Comparison of ENCODE assay signal across 8 cellular contexts in genomic region chr22:50482107-50483074, GRCh38. TPM values are rescaled to one million over a fixed set of nuclear protein-coding genes. Genes with fewer than 3 reads are reported as not detected.
DNase-seq lines count a peak whose midpoint lies in the region; ATAC-seq and TF ChIP-seq lines count a peak whose summit lies in the region.

No MANE protein-coding gene starts in this region.

- intact Hi-C loops in esophagus muscularis mucosa (cut with DNase I) = no loop called here

- peaks cover 0 to 22% of the 10 kb centered on the region in 2 donors for H3K27me3 ChIP-seq in Peyer's patch
- H3K27me3 ChIP-seq in esophagus muscularis mucosa = peaks cover 10 to 89% (median 44%) of the 10 kb centered on the region in 4 donors
- H3K27me3 ChIP-seq in rectal smooth muscle tissue (ENCODE audit: control insufficient read depth, insufficient read depth, low read length) = peaks cover 13% of the 10 kb centered on the region

- peak overlapping the region; percentile 59 for H3K4me3 ChIP-seq in GM12864 (ENCODE audit: low read depth, low read length)
- H3K4me3 ChIP-seq in Peyer's patch = peak overlapping the region; percentile 61 to 94 (median 71)
- H3K4me3 ChIP-seq in esophagus muscularis mucosa = peak overlapping the region; percentile 46 to 61 (median 52)
- H3K4me3 ChIP-seq in rectal smooth muscle tissue (ENCODE audit: low read length) = peak overlapping the region; percentile 41

- H3K27ac ChIP-seq in Peyer's patch (peak overlapping the region; percentile 30 to 85 (median 75)), esophagus muscularis mucosa (replicated peaks in 1 of 4) (no peak overlapping the region), rectal smooth muscle tissue (ENCODE audit: low read depth, low read length) (no peak overlapping the region)

- no peak for ATAC-seq in activated CD4-positive, CD25-positive, alpha-beta regulatory T cell treated with anti-CD3 and anti-CD28 coated beads, Interleukin-2, amount 50 U/mL, for 24 hours
- ATAC-seq in HG03571 (IDR thresholded peaks at IDR 0.05; ENCODE audit: unreplicated experiment) (no peak), GM18868 (IDR thresholded peaks at IDR 0.05; ENCODE audit: unreplicated experiment) (no peak)

- TF ChIP-seq POLR2A in Peyer's patch (IDR thresholded peaks at IDR 0.05) (peak; percentile 11 to 52), esophagus muscularis mucosa (IDR thresholded peaks at IDR 0.05; ENCODE audit: low read depth) (no peak)

- TF ChIP-seq EP300 in esophagus muscularis mucosa (IDR thresholded peaks at IDR 0.05) = no peak

- TF ChIP-seq CTCF in GM12864 (IDR thresholded peaks at IDR 0.05; ENCODE audit: low read depth, low read length, missing control alignments) (no peak), Peyer's patch (IDR thresholded peaks at IDR 0.05) (no peak), esophagus muscularis mucosa (IDR thresholded peaks at IDR 0.05) (no peak)

- DNase-seq in GM12864 (ENCODE audit: low read depth) = no peak
- peak in 1 of 3 donors; percentile 69 for DNase-seq in Peyer's patch
- no peak for DNase-seq in esophagus muscularis mucosa (ENCODE audit: extremely low spot score)
- DNase-seq in central memory CD4-positive, alpha-beta T cell = no peak

- no peak overlapping the region for H3K9ac ChIP-seq in rectal smooth muscle tissue (ENCODE audit: low read length)

- H3K36me3 ChIP-seq in Peyer's patch (no peaks in the 10 kb centered on the region), esophagus muscularis mucosa (no peaks in the 10 kb centered on the region), rectal smooth muscle tissue (ENCODE audit: control insufficient read depth, insufficient read depth, low read length) (no peaks in the 10 kb centered on the region)

- H3K4me1 ChIP-seq in Peyer's patch = peaks cover 0 to 41% (median 20%) of the 10 kb centered on the region in 4 donors
- H3K4me1 ChIP-seq in esophagus muscularis mucosa = peaks cover 3 to 19% (median 16%) of the 10 kb centered on the region in 4 donors
- H3K4me1 ChIP-seq in rectal smooth muscle tissue (ENCODE audit: control insufficient read depth, insufficient read depth, low read length) = no peaks in the 10 kb centered on the region

- 37% methylated on average over 9 of the region's 35 CpGs for WGBS in esophagus muscularis mucosa

- H3K9me3 ChIP-seq in Peyer's patch (no peaks in the 10 kb centered on the region), esophagus muscularis mucosa (no peaks in the 10 kb centered on the region)

RNA-seq across cellular contexts. Expression of gene ADM2, which starts 1.0 kb away (rescaled TPM):
- total RNA-seq in Peyer's patch (1 to 10 TPM in 3 of 4 donors, under 1 TPM in 1; 0.83 to 8.4 (median 5.8) TPM), esophagus muscularis mucosa (under 1 TPM in 1 of 4 donors, not detected in 3; under 0.01 TPM)

RNA-seq across cellular contexts. Expression of gene MIOX, which starts 4.3 kb away (rescaled TPM):
- total RNA-seq in Peyer's patch (not detected), esophagus muscularis mucosa (not detected)

RNA-seq across cellular contexts. Expression of gene SBF1, which starts 7.6 kb away (rescaled TPM):
- total RNA-seq in Peyer's patch = 100 to 1,000 TPM in 3 of 4 donors, 10 to 100 TPM in 1; 72.0 to 133 (median 121) TPM
- total RNA-seq in esophagus muscularis mucosa = 100 to 1,000 TPM in 2 of 4 donors, 10 to 100 TPM in 2; 56.1 to 121 (median 86.9) TPM

RNA-seq across cellular contexts. Expression of gene LMF2, which starts 25.1 kb away (rescaled TPM):
- total RNA-seq in Peyer's patch (10 to 100 TPM; 68.5 to 94.9 (median 83.3) TPM), esophagus muscularis mucosa (10 to 100 TPM; 34.9 to 67.1 (median 46.8) TPM)

RNA-seq across cellular contexts. Expression of gene NCAPH2, which starts 25.6 kb away (rescaled TPM):
- total RNA-seq in Peyer's patch (10 to 100 TPM; 34.0 to 85.8 (median 41.2) TPM), esophagus muscularis mucosa (10 to 100 TPM; 30.3 to 44.6 (median 41.7) TPM)

Comparison
In these comparisons a context has a peak if more than half of its experiments do, and no peak if none do; other contexts are left out.
1. H3K27ac ChIP-seq: peak in Peyer's patch (4 of 4); none in esophagus muscularis mucosa (0 of 4) and rectal smooth muscle tissue (single experiment).
2. Peak in every context shown above with its lines, with median percentiles within 50 percentile points of each other: H3K4me3 ChIP-seq.